ENCODE assay signal across 7 cellular contexts in the genomic region with DNA sequence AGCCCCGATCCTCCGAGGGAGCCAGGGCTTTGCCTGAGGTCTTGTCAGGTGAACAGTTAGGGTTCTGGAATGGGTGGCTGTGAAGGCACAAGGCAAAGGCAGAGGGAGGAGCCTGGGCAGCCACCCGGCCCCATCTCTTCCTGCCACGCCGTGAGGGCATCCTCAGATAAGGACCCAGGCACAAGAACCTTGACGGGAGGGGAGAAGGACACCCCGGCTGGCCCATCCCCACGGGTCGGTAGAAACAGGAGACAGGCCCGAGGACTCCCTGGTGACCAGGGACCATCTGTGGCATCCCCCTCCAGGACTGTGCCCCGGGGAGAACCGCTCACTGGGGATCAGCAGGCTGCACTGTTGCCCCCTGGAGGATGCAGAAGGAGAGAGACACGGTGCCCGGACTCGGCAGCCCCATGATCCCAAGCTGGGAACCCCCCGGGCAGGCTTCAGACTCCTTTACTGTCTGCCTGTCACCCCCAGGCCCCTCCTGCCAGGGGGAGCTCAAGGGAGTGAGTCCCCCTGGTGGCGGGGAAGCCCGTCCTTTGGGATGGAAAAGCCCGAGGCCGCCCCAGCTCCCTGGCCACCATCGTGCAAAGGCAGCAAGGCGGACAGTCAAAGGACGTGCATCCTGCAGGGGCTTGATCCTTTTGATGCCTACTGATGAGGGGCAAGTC. TPM values are rescaled to one million over a fixed set of nuclear protein-coding genes. Genes with fewer than 3 reads are reported as not detected.
DNase-seq lines count a peak whose midpoint lies in the region; ATAC-seq lines count a peak whose summit lies in the region.

No MANE protein-coding gene starts in this region.

- ATAC-seq in GM18873 (IDR thresholded peaks at IDR 0.05; ENCODE audit: low FRiP score, unreplicated experiment) (peak; percentile 53), HG03095 (IDR thresholded peaks at IDR 0.05; ENCODE audit: unreplicated experiment) (peak; percentile 49)

- H3K9me3 ChIP-seq in mesodermal cell (ENCODE audit: control insufficient read depth, low read length), result no peaks in the 10 kb centered on the region

- WGBS in mesodermal cell (ENCODE audit: insufficient coverage in 2 of 2), 2 experiments, result 48% methylated on average over 19 of the region's 23 CpGs

- no peak overlapping the region for H3K4me3 ChIP-seq in mesodermal cell (ENCODE audit: extremely low read depth, insufficient read depth, low read length, poor library complexity, severe bottlenecking)

- H3K27ac ChIP-seq in caudate nucleus (ENCODE audit: low read depth, low read length) (no peak overlapping the region), mesodermal cell (ENCODE audit: low read depth, low read length, severe bottlenecking) (peak overlapping the region; percentile 19)

- H3K36me3 ChIP-seq in mesodermal cell (ENCODE audit: control insufficient read depth, insufficient read depth, low read length), result no peaks in the 10 kb centered on the region

- DNase-seq in UCSD-AML1 (lab: John Stamatoyannopoulos, UW; ENCODE audit: unreplicated experiment) (peak; percentile 51), caudate nucleus (lab: John Stamatoyannopoulos, UW) (peak in 31 of 61 donors; percentile 27 to 67 (median 46)), cortex of kidney (lab: John Stamatoyannopoulos, UW) (no peak)
- peak; percentile 28 for DNase-seq in stimulated activated naive CD4-positive, alpha-beta T cell treated with Interleukin-2 at 50 U/mL for 16 hours (lab: John Stamatoyannopoulos, UW)

- H3K4me1 ChIP-seq in mesodermal cell (ENCODE audit: control insufficient read depth, insufficient read depth, low read length, poor library complexity, severe bottlenecking), result no peaks in the 10 kb centered on the region

RNA-seq across cellular contexts. Expression of a gene that starts 12.3 kb away (rescaled TPM):
- polyA plus RNA-seq in mesodermal cell (2013, experiment 1 of 2), result 8.3 TPM
- polyA plus RNA-seq in mesodermal cell (2013, experiment 2 of 2), result 8.2 TPM
